In the genomic region with DNA sequence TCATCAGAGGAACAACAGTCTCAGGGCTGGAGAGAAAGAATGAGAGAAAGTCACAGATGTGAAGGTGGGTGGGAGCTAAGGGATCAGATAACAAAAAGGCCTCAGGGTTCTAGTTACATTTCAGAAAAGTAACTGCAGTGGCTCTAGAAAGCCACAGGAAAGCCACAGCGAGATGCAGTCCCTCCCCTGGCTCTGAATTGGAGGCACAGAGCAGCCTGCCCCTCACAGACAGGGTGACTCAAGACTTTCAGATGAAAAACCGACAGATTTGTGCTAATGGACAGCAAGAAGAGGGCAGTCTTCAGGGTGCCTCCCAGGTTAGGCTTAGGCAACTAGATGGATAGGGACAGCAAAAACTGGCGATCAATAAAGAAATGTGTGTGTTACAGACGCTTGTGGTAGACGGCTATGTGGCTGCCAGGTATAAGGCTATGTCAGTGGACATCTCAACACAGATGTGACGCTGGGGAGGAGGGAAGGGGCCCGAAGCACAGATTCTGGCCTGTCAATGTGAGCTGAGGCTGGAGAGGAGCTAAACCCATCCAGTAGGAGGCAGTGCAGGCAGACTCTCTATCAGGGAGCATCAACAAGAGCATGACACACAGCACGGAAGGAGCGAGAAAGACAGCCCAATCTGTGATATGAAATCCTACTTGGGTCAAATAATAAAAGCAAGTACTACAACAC, we compare ENCODE assay signal across 8 cellular contexts. TPM values are rescaled to one million over a fixed set of nuclear protein-coding genes. Genes with fewer than 3 reads are reported as not detected.
A peak's percentile ranks its signal among the peaks of the same experiment; 100 is the strongest.
DNase-seq lines count a peak whose midpoint lies in the region; ATAC-seq and TF ChIP-seq lines count a peak whose summit lies in the region.

No MANE protein-coding gene starts in this region.

- no peaks in the 10 kb centered on the region for H3K9me3 ChIP-seq in CD4-positive, alpha-beta T cell (ENCODE audit: control insufficient read depth, low read length)
- no peaks in the 10 kb centered on the region for H3K9me3 ChIP-seq in tibial nerve

- ATAC-seq in CD4-positive, alpha-beta T cell (ENCODE audit: poor library complexity), result peak; percentile 60
- ATAC-seq in activated T-helper 17 cell treated with anti-CD3 and anti-CD28 coated beads, Interleukin-2, amount 50 U/mL, for 72 hours (replicated peaks), result peak; percentile 54
- no peak for ATAC-seq in memory B cell (ENCODE audit: low read depth)
- no peak for ATAC-seq in left ventricle myocardium superior

- no peak for TF ChIP-seq EP300 in tibial nerve (IDR thresholded peaks at IDR 0.05)

- peak in 6 of 10 experiments; percentile 28 to 65 (median 35) for DNase-seq in CD4-positive, alpha-beta T cell
- no peak for DNase-seq in LNCaP clone FGC (ENCODE audit: low read depth)
- no peak for DNase-seq in memory B cell (ENCODE audit: low spot score in 2 of 2)
- DNase-seq in COLO829 (ENCODE audit: low spot score), result no peak
- DNase-seq in tibial nerve (ENCODE audit: low spot score in 2 of 2), result no peak
- no peak for DNase-seq in HuH-7.5 (ENCODE audit: low spot score)
- DNase-seq in left ventricle myocardium superior, result no peak

- peaks cover 40% of the 10 kb centered on the region for H3K4me1 Mint-ChIP-seq in CD4-positive, alpha-beta T cell (ENCODE audit: low read depth)
- H3K4me1 Mint-ChIP-seq in activated T-helper 17 cell treated with anti-CD3 and anti-CD28 coated beads, Interleukin-2, amount 50 U/mL, for 72 hours, result peaks cover 28% of the 10 kb centered on the region
- H3K4me1 Mint-ChIP-seq in memory B cell, result peaks cover 3% of the 10 kb centered on the region

- peak overlapping the region; percentile 83 for H3K27ac Mint-ChIP-seq in CD4-positive, alpha-beta T cell
- peak overlapping the region; percentile 81 for H3K27ac Mint-ChIP-seq in activated T-helper 17 cell treated with anti-CD3 and anti-CD28 coated beads, Interleukin-2, amount 50 U/mL, for 72 hours
- H3K27ac Mint-ChIP-seq in memory B cell, result peak overlapping the region; percentile 37

- intact Hi-C loops in CD4-positive, alpha-beta T cell (cut with DNase I, micrococcal nuclease), result loop anchor here (2.0 to 10.0 kb wide), 3 partner anchors 14 to 520 kb away; a partner anchor contains a TSS
- intact Hi-C loops in left ventricle myocardium superior (cut with micrococcal nuclease), result no loop called here

- no peak for TF ChIP-seq CTCF in CD4-positive, alpha-beta T cell (IDR thresholded peaks at IDR 0.05)
- TF ChIP-seq CTCF in LNCaP clone FGC (IDR thresholded peaks at IDR 0.05; ENCODE audit: control insufficient read depth, extremely low read depth, insufficient read depth), result peak; percentile 46
- no peak for TF ChIP-seq CTCF in tibial nerve (IDR thresholded peaks at IDR 0.05)

- H3K27ac ChIP-seq in CD4-positive, alpha-beta T cell (ENCODE audit: low read depth, low read length), result peak overlapping the region; percentile 25
- no peak overlapping the region for H3K27ac ChIP-seq in tibial nerve

- 66 to 75% methylated on average over 9 of the region's 9 CpGs for WGBS in tibial nerve, 2 donors

- peaks cover 91% of the 10 kb centered on the region for H3K36me3 Mint-ChIP-seq in CD4-positive, alpha-beta T cell (ENCODE audit: low read depth)
- peaks cover 88% of the 10 kb centered on the region for H3K36me3 Mint-ChIP-seq in activated T-helper 17 cell treated with anti-CD3 and anti-CD28 coated beads, Interleukin-2, amount 50 U/mL, for 72 hours (ENCODE audit: low read depth)
- H3K36me3 Mint-ChIP-seq in memory B cell, result peaks cover 16% of the 10 kb centered on the region

- H3K27me3 Mint-ChIP-seq in CD4-positive, alpha-beta T cell, result no peaks in the 10 kb centered on the region
- H3K27me3 Mint-ChIP-seq in activated T-helper 17 cell treated with anti-CD3 and anti-CD28 coated beads, Interleukin-2, amount 50 U/mL, for 72 hours, result no peaks in the 10 kb centered on the region
- no peaks in the 10 kb centered on the region for H3K27me3 Mint-ChIP-seq in memory B cell

- H3K4me3 ChIP-seq in LNCaP clone FGC (ENCODE audit: low read depth, low read length) (no peak overlapping the region), tibial nerve (no peak overlapping the region)

- POLR2A ChIA-PET in CD4-positive, alpha-beta T cell (lab: Charles Lee), result interaction anchor here (1.1 to 2.0 kb wide), 3 partner anchors 10 to 140 kb away, joined by 3 to 4 read pairs (median 3); no protein-coding TSS in a partner anchor

- H3K4me1 ChIP-seq in tibial nerve, result no peaks in the 10 kb centered on the region

- CTCF ChIA-PET in CD4-positive, alpha-beta T cell (lab: Charles Lee), result interaction anchor here (0.5 to 5.9 kb wide), 14 partner anchors 9 to 397 kb away, joined by 3 to 32 read pairs (median 4); a partner anchor contains a TSS

- no peak for TF ChIP-seq POLR2A in tibial nerve (IDR thresholded peaks at IDR 0.05)

- peaks cover 0 to 76% (median 0%) of the 10 kb centered on the region in 3 donors for H3K36me3 ChIP-seq in tibial nerve

- no peaks in the 10 kb centered on the region for H3K9me3 Mint-ChIP-seq in CD4-positive, alpha-beta T cell
- no peaks in the 10 kb centered on the region for H3K9me3 Mint-ChIP-seq in activated T-helper 17 cell treated with anti-CD3 and anti-CD28 coated beads, Interleukin-2, amount 50 U/mL, for 72 hours
- no peaks in the 10 kb centered on the region for H3K9me3 Mint-ChIP-seq in memory B cell

- H3K4me3 Mint-ChIP-seq in CD4-positive, alpha-beta T cell, result no peak overlapping the region
- H3K4me3 Mint-ChIP-seq in activated T-helper 17 cell treated with anti-CD3 and anti-CD28 coated beads, Interleukin-2, amount 50 U/mL, for 72 hours, result peak overlapping the region; percentile 54
- H3K4me3 Mint-ChIP-seq in memory B cell, result no peak overlapping the region

- no peaks in the 10 kb centered on the region for H3K27me3 ChIP-seq in CD4-positive, alpha-beta T cell (ENCODE audit: control insufficient read depth, insufficient read depth, low read length)
- H3K27me3 ChIP-seq in tibial nerve, result no peaks in the 10 kb centered on the region

RNA-seq across cellular contexts. Expression of a gene that starts 26.2 kb away (rescaled TPM):
- 10 to 100 TPM; 17.1 to 17.5 TPM for total RNA-seq in CD4-positive, alpha-beta T cell
- 10 to 100 TPM; 19.5 to 26.0 TPM for total RNA-seq in activated T-helper 17 cell treated with anti-CD3 and anti-CD28 coated beads, Interleukin-2, amount 50 U/mL, for 72 hours
- total RNA-seq in tibial nerve (10 to 100 TPM; 45.3 to 64.9 (median 56.7) TPM), left ventricle myocardium superior (28.5 TPM)

RNA-seq across cellular contexts. Expression of a gene that starts 26.2 kb away (rescaled TPM):
- total RNA-seq in CD4-positive, alpha-beta T cell, result 10 to 100 TPM; 29.2 to 30.1 TPM
- 10 to 100 TPM; 22.9 to 25.2 TPM for total RNA-seq in activated T-helper 17 cell treated with anti-CD3 and anti-CD28 coated beads, Interleukin-2, amount 50 U/mL, for 72 hours
- total RNA-seq in tibial nerve, result 10 to 100 TPM; 23.1 to 46.8 (median 33.7) TPM
- 28.2 TPM for total RNA-seq in left ventricle myocardium superior

Comparison
In these comparisons a context has a peak if more than half of its experiments do, and no peak if none do; other contexts are left out.
1. ATAC-seq: peak in CD4-positive, alpha-beta T cell (single experiment) and activated T-helper 17 cell treated with anti-CD3 and anti-CD28 coated beads, Interleukin-2, amount 50 U/mL, for 72 hours (single experiment); none in memory B cell (single experiment) and left ventricle myocardium superior (single experiment).
2. DNase-seq: peak in CD4-positive, alpha-beta T cell (6 of 10); none in LNCaP clone FGC (single experiment), memory B cell (0 of 2), COLO829 (single experiment), tibial nerve (0 of 2), HuH-7.5 (single experiment) and left ventricle myocardium superior (single experiment).
3. Peak in every context shown above with its lines, with median percentiles within 50 percentile points of each other: H3K27ac Mint-ChIP-seq.